8 cellular contexts compared by ENCODE assay signal in the genomic region with DNA sequence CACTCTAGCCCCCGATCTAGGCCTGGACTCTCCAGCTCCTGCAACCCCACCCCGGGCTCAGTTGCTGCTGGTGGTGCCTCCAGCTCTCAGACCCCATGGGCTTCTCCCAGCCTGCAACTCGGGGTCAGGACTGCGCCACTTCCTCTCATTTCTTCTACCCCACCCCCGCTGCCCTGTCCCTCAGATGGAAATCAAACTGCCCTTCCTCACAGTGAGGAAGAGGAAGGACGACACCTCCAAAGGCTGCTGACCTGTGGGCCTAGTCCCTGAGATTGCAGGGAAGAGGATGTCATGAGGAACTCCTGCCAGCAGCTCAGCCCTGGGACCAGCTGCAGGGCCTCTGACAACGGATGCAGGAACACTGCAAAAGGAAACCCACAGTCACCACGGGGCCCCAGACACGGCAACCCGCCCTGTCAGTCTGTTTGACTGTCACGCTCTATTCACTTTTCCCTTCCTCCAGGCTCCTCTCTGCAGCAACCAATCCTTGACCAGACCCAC. TPM values are rescaled to one million over a fixed set of nuclear protein-coding genes. Genes with fewer than 3 reads are reported as not detected.
DNase-seq lines count a peak whose midpoint lies in the region; ATAC-seq and TF ChIP-seq lines count a peak whose summit lies in the region.

No MANE protein-coding gene starts in this region.

- H3K4me1 Mint-ChIP-seq in Caco-2 (ENCODE audit: low read depth, unreplicated experiment) (peaks cover 39% of the 10 kb centered on the region), H9 (peaks cover 53 to 64% of the 10 kb centered on the region in 2 experiments)
- H3K4me1 Mint-ChIP-seq in activated naive CD8-positive, alpha-beta T cell treated with anti-CD3 and anti-CD28 coated beads for 36 hours = peaks cover 84% of the 10 kb centered on the region

- H2AK5ac ChIP-seq in H9 (ENCODE audit: insufficient read length, low read length) = no peak overlapping the region

- H3K9me3 ChIP-seq in Caco-2 (no peaks in the 10 kb centered on the region), H9 (ENCODE audit: control insufficient read depth, low read depth, low read length) (no peaks in the 10 kb centered on the region), Panc1 (ENCODE audit: control insufficient read depth, insufficient read depth, low read depth, low read length) (no peaks in the 10 kb centered on the region), lung (ENCODE audit: control insufficient read depth in 2 of 2, insufficient read depth in 1 of 2, low read length in 1 of 2) (no peaks in the 10 kb centered on the region), thymus (ENCODE audit: control insufficient read depth) (no peaks in the 10 kb centered on the region)

- H3K9me3 Mint-ChIP-seq in Caco-2 (ENCODE audit: unreplicated experiment) = no peaks in the 10 kb centered on the region
- no peaks in the 10 kb centered on the region; a peak in 1 of 5 replicates for H3K9me3 Mint-ChIP-seq in H9
- no peaks in the 10 kb centered on the region for H3K9me3 Mint-ChIP-seq in activated naive CD8-positive, alpha-beta T cell treated with anti-CD3 and anti-CD28 coated beads for 36 hours

- no TSS peak for BruUV-seq in Caco-2 (replicated peaks; lab: Mats Ljungman, UMichigan)
- BruUV-seq in Panc1 (replicated peaks; lab: Mats Ljungman, UMichigan) = no TSS peak

- in situ Hi-C loops in Panc1 (cut with HindIII; ENCODE audit: low pct_unique_long_range_greater_than_20kb, low sequenced_read_pairs) = no loop called here

- POLR2A ChIA-PET in Caco-2 (lab: Charles Lee) (interaction anchor here (1.0 kb wide), 1 partner anchor 17 kb away, joined by 3 read pairs; a partner anchor contains a TSS), Panc1 (lab: Charles Lee) (interaction anchor here (0.6 kb wide), 1 partner anchor 43 kb away, joined by 5 read pairs; no protein-coding TSS in a partner anchor)

- H3K23ac ChIP-seq in H9 (ENCODE audit: insufficient read length, low read depth, low read length) = no peak overlapping the region

- H2BK12ac ChIP-seq in H9 (ENCODE audit: insufficient read length, low read depth, low read length) = no peak overlapping the region

- H3K36me3 ChIP-seq in Caco-2 (ENCODE audit: control insufficient read depth, insufficient read depth, low read length) (peaks cover 3% of the 10 kb centered on the region), Panc1 (ENCODE audit: control insufficient read depth, insufficient read depth, low read length) (no peaks in the 10 kb centered on the region), lung (ENCODE audit: control insufficient read depth in 2 of 2, insufficient read depth in 2 of 2, low read length in 2 of 2) (peaks cover 0 to 18% of the 10 kb centered on the region in 2 donors), thymus (ENCODE audit: control insufficient read depth, insufficient read depth) (peaks cover 14% of the 10 kb centered on the region)

- H3K18ac ChIP-seq in H9 (ENCODE audit: insufficient read length, low read depth, low read length) = no peak overlapping the region

- no peaks in the 10 kb centered on the region for H3K23me2 ChIP-seq in H9 (ENCODE audit: insufficient read length, low read depth, low read length, poor library complexity, severe bottlenecking)

- no peak for TF ChIP-seq CTCF in Caco-2 (IDR thresholded peaks at IDR 0.05; ENCODE audit: insufficient read depth in 1 of 2, low read depth in 1 of 2, low read length in 1 of 2, severe bottlenecking in 1 of 2, unreplicated experiment in 1 of 2)
- TF ChIP-seq CTCF in H9 (conservative IDR thresholded peaks at IDR 0.05) = no peak
- no peak for TF ChIP-seq CTCF in Panc1 (IDR thresholded peaks at IDR 0.05)
- no peak for TF ChIP-seq CTCF in lung (IDR thresholded peaks at IDR 0.05; ENCODE audit: control extremely low read depth, extremely low read depth)

- no peak for DNase-seq in Caco-2
- DNase-seq in H9 = peak; percentile 18
- DNase-seq in Panc1 (ENCODE audit: low read depth, low spot score) = no peak
- peak; percentile 66 for DNase-seq in activated naive CD8-positive, alpha-beta T cell treated with anti-CD3 and anti-CD28 coated beads for 36 hours
- DNase-seq in lung (ENCODE audit: low spot score) = peak; percentile 60
- DNase-seq in NCI-H1694 treated with DMSO at 0.1 percent for 48 hours (lab: John Stamatoyannopoulos, UW) = no peak
- DNase-seq in DMS53 treated with DMSO at 0.1 percent for 48 hours (lab: John Stamatoyannopoulos, UW; ENCODE audit: unreplicated experiment) = no peak

- no peak overlapping the region for H3K27ac ChIP-seq in H9 (ENCODE audit: insufficient read length, low read depth, low read length)
- H3K27ac ChIP-seq in Panc1 (ENCODE audit: low read length) = peak overlapping the region; percentile 82
- peak overlapping the region; percentile 51 to 87 for H3K27ac ChIP-seq in lung (ENCODE audit: low read depth in 1 of 2, low read length in 1 of 2)
- H3K27ac ChIP-seq in thymus (ENCODE audit: low read depth) = peak overlapping the region; percentile 62

- no peak overlapping the region for H3T11ph ChIP-seq in H9 (ENCODE audit: low read length)

- no peak overlapping the region for H2BK20ac ChIP-seq in H9 (ENCODE audit: low read depth, low read length, poor library complexity, severe bottlenecking)

- H3K14ac ChIP-seq in H9 (ENCODE audit: insufficient read depth, low read length) = no peak overlapping the region; the same call in 1 of the 2 replicates

- intact Hi-C loops in Caco-2 (cut with micrococcal nuclease; ENCODE audit: unreplicated experiment) (loop anchor here (5.0 kb wide), 1 partner anchor 84 kb away; no protein-coding TSS in a partner anchor), Panc1 (cut with micrococcal nuclease; ENCODE audit: unreplicated experiment) (no loop called here)

- H3K36me3 Mint-ChIP-seq in Caco-2 (ENCODE audit: insufficient read depth, unreplicated experiment) (peaks cover 41% of the 10 kb centered on the region), H9 (ENCODE audit: insufficient read depth in 1 of 3, low read depth in 3 of 3) (no peaks in the 10 kb centered on the region)
- peaks cover 20% of the 10 kb centered on the region for H3K36me3 Mint-ChIP-seq in activated naive CD8-positive, alpha-beta T cell treated with anti-CD3 and anti-CD28 coated beads for 36 hours

- H2BK15ac ChIP-seq in H9 (ENCODE audit: low read depth, low read length) = no peak overlapping the region

- no peak overlapping the region for H4K5ac ChIP-seq in H9 (ENCODE audit: insufficient read length, low read depth, low read length)

- H3K27ac Mint-ChIP-seq in Caco-2 (ENCODE audit: unreplicated experiment) (peak overlapping the region; percentile 27), H9 (peak overlapping the region in 2 of 3 experiments; percentile 36 to 60; a peak in 5 of 7 replicates)
- peak overlapping the region; percentile 95 for H3K27ac Mint-ChIP-seq in activated naive CD8-positive, alpha-beta T cell treated with anti-CD3 and anti-CD28 coated beads for 36 hours

- peak overlapping the region; percentile 21 for H3K4me3 Mint-ChIP-seq in Caco-2 (ENCODE audit: unreplicated experiment)
- H3K4me3 Mint-ChIP-seq in H9 = peak overlapping the region in 1 of 2 experiments; percentile 37; a peak in 1 of 5 replicates
- peak overlapping the region; percentile 79 for H3K4me3 Mint-ChIP-seq in activated naive CD8-positive, alpha-beta T cell treated with anti-CD3 and anti-CD28 coated beads for 36 hours

- H3K27me3 Mint-ChIP-seq in Caco-2 (ENCODE audit: insufficient read depth, unreplicated experiment) (no peaks in the 10 kb centered on the region), H9 (ENCODE audit: low read depth) (peaks cover 2% of the 10 kb centered on the region; the same call in 1 of the 2 replicates)
- no peaks in the 10 kb centered on the region for H3K27me3 Mint-ChIP-seq in activated naive CD8-positive, alpha-beta T cell treated with anti-CD3 and anti-CD28 coated beads for 36 hours

- H3K79me1 ChIP-seq in H9 (ENCODE audit: insufficient read depth, low read depth, low read length, poor library complexity, severe bottlenecking) = no peaks in the 10 kb centered on the region

- WGBS in H9 (ENCODE audit: extremely low coverage, insufficient read length, low lambda C conversion rate) = no CpG with 5 or more reads among the region's 11 CpGs
- 12 to 24% methylated on average over 11 of the region's 11 CpGs for WGBS in lung, 2 donors
- 7% methylated on average over 11 of the region's 11 CpGs for WGBS in thymus

- no peak overlapping the region for H2BK120ac ChIP-seq in H9 (ENCODE audit: low read depth, low read length, poor library complexity, severe bottlenecking)

- no peak overlapping the region for H4K91ac ChIP-seq in H9 (ENCODE audit: insufficient read length, low read depth, low read length)

- no peak overlapping the region for H3K4me3 ChIP-seq in Caco-2 (ENCODE audit: low read depth, low read length)
- no peak overlapping the region for H3K4me3 ChIP-seq in Panc1 (ENCODE audit: low read depth in 2 of 2, low read length in 2 of 2)
- H3K4me3 ChIP-seq in lung = no peak overlapping the region
- no peak overlapping the region for H3K4me3 ChIP-seq in thymus (ENCODE audit: low read length)

- CTCF ChIA-PET in Caco-2 (lab: Charles Lee) (interaction anchor here (1.3 to 3.6 kb wide), 3 partner anchors 12 to 15 kb away, joined by 3 to 60 read pairs (median 32); a partner anchor contains a TSS), Panc1 (lab: Charles Lee) (interaction anchor here (0.6 kb wide), 1 partner anchor 1680 kb away, joined by 3 read pairs; no protein-coding TSS in a partner anchor)

- no peak overlapping the region for H2BK5ac ChIP-seq in H9 (ENCODE audit: insufficient read length, low read length)

- H4K8ac ChIP-seq in H9 (replicated peaks; ENCODE audit: insufficient read length, low read depth, low read length) = no peak overlapping the region

- no peak overlapping the region for H3K4me2 ChIP-seq in H9 (ENCODE audit: insufficient read depth, insufficient read length, low read length)

- H3K79me2 ChIP-seq in H9 (ENCODE audit: insufficient read depth, low read length) = peaks cover 2% of the 10 kb centered on the region; the same call in 1 of the 2 replicates

- no peak overlapping the region for H2AFZ ChIP-seq in H9 (ENCODE audit: low read length)

- H3K27me3 ChIP-seq in Caco-2 (replicated peaks; ENCODE audit: control insufficient read depth, insufficient read depth, low read length) (no peaks in the 10 kb centered on the region), H9 (ENCODE audit: insufficient read depth, low read length) (no peaks in the 10 kb centered on the region), Panc1 (ENCODE audit: control insufficient read depth, insufficient read depth, low read length) (no peaks in the 10 kb centered on the region), lung (ENCODE audit: control insufficient read depth, insufficient read depth) (no peaks in the 10 kb centered on the region), thymus (ENCODE audit: control insufficient read depth, insufficient read depth) (no peaks in the 10 kb centered on the region)

- no peak overlapping the region for H3K9ac ChIP-seq in H9 (ENCODE audit: extremely low read depth, insufficient read length, low read length)

- no peak for ATAC-seq in Panc1
- no peak for ATAC-seq in lung (ENCODE audit: insufficient read depth, low FRiP score)

- no peak overlapping the region for H3K4ac ChIP-seq in H9 (ENCODE audit: low read depth, low read length)

- no peak overlapping the region for H3K56ac ChIP-seq in H9 (ENCODE audit: insufficient read length, low read depth, low read length)

- H3K4me1 ChIP-seq in Caco-2 = peaks cover 75% of the 10 kb centered on the region
- peaks cover 6% of the 10 kb centered on the region; the same call in 1 of the 2 replicates for H3K4me1 ChIP-seq in H9 (ENCODE audit: insufficient read depth, low read length)
- H3K4me1 ChIP-seq in Panc1 (ENCODE audit: control insufficient read depth, insufficient read depth, low read length) = peaks cover 91% of the 10 kb centered on the region
- peaks cover 34 to 81% of the 10 kb centered on the region in 2 donors for H3K4me1 ChIP-seq in lung (ENCODE audit: control insufficient read depth in 2 of 2, insufficient read depth in 2 of 2, low read length in 2 of 2)
- H3K4me1 ChIP-seq in thymus (ENCODE audit: control insufficient read depth, insufficient read depth, low read length) = peaks cover 44% of the 10 kb centered on the region

- no peaks in the 10 kb centered on the region for H4K20me1 ChIP-seq in H9 (ENCODE audit: control insufficient read depth, insufficient read depth, insufficient read length)

RNA-seq across cellular contexts. Expression of a gene that starts 29.3 kb away (rescaled TPM):
- total RNA-seq in Caco-2 (2022) = 33.2 and 38.8 TPM in 2 replicates
- total RNA-seq in H9 (2021) = 56.1 and 58.0 TPM in 2 replicates
- total RNA-seq in Panc1 (2021; ENCODE audit: unreplicated experiment) = 49.7 TPM
- 45.4 TPM for polyA plus RNA-seq in Panc1 (2012; ENCODE audit: insufficient read length)
- total RNA-seq in activated naive CD8-positive, alpha-beta T cell treated with anti-CD3 and anti-CD28 coated beads for 36 hours = 10 to 100 TPM; 26.6 to 28.3 TPM
- total RNA-seq in lung = 10 to 100 TPM; 31.9 to 34.1 TPM
- 10 to 100 TPM; 11.0 to 19.6 TPM for polyA plus RNA-seq in lung
- 31.2 TPM for polyA plus RNA-seq in thymus

Comparison
In these comparisons a context has a peak if more than half of its experiments do, and no peak if none do; other contexts are left out.
1. DNase-seq: peak in H9 (single experiment), activated naive CD8-positive, alpha-beta T cell treated with anti-CD3 and anti-CD28 coated beads for 36 hours (single experiment) and lung (single experiment); none in Caco-2 (0 of 2), Panc1 (single experiment), NCI-H1694 treated with DMSO at 0.1 percent for 48 hours (single experiment) and DMS53 treated with DMSO at 0.1 percent for 48 hours (single experiment).
2. H3K27ac Mint-ChIP-seq: peak in every context shown above with its lines; median percentile 95 in activated naive CD8-positive, alpha-beta T cell treated with anti-CD3 and anti-CD28 coated beads for 36 hours; 48 in H9; 27 in Caco-2.